Comparison of ENCODE assay signal across 28 cellular contexts in the genomic region with DNA sequence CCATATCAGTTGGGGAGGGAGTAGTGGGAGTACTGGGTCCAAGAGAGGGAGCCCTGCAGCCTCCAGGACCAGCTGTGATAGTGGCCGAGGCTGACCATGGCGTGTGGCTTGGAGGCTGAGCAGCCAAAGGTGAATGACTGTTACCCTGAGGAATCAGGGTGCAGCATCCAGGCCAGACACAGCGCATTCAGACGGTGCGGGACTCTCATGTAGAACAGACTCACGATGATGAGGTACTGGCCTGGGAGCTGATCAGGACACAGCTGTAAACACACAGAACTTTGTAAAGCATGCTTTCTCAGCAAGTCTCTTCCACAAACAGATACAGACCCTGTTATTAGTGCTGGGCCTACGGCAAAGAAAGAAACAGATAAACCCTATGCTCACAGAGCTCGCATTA.
"Had no signal": no experiment of that assay in that cellular context is flagged by ENCODE, and none has a peak within 500 bp of the region (broad histone marks: within the 10 kb centered on the region; RNA-seq: fewer than 3 reads in every experiment).

No MANE protein-coding gene starts in this region.

- H3K4me2 ChIP-seq: neural progenitor cell had no signal

- H3K9me3 Mint-ChIP-seq: endodermal cell; memory B cell; naive thymus-derived CD4-positive, alpha-beta T cell; neural progenitor cell had no signal

- H3K4me1 Mint-ChIP-seq: endodermal cell, neural progenitor cell had no signal

- H3K27ac ChIP-seq: epithelial cell of prostate, gastrocnemius medialis, neural progenitor cell, prostate gland, right atrium auricular region, sigmoid colon, thoracic aorta, tibial nerve, upper lobe of left lung had no signal

- H3K4me3 Mint-ChIP-seq: endodermal cell; memory B cell; mesothelial cell of epicardium; naive thymus-derived CD4-positive, alpha-beta T cell; nephron; neural progenitor cell; stimulated activated memory B cell treated with anti-CD40 and anti-IgM and Interleukin-4, amounts not matched to agents 10 μg/mL and 1 μg/mL and 100 μg/mL, for 72 hours; stimulated activated naive CD8-positive, alpha-beta T cell treated with anti-CD3 and anti-CD28 coated beads, Interleukin-15, Interleukin-2, amounts not matched to agents 100 ng/mL and 50 ng/mL, for 24 hours had no signal

- H2AFZ ChIP-seq: neural progenitor cell had no signal

- H3K4me3 ChIP-seq: gastrocnemius medialis, lung, mucosa of descending colon, neural progenitor cell, prostate gland, right atrium auricular region, sigmoid colon, thoracic aorta, tibial nerve, upper lobe of left lung had no signal

- FAIRE-seq: kidney, urothelium cell line had no signal

- H3K27ac Mint-ChIP-seq: endodermal cell; memory B cell; mesothelial cell of epicardium; nephron; neural progenitor cell; stimulated activated memory B cell treated with anti-CD40 and anti-IgM and Interleukin-4, amounts not matched to agents 10 μg/mL and 1 μg/mL and 100 μg/mL, for 72 hours; stimulated activated naive CD8-positive, alpha-beta T cell treated with anti-CD3 and anti-CD28 coated beads, Interleukin-15, Interleukin-2, amounts not matched to agents 100 ng/mL and 50 ng/mL, for 24 hours had no signal

- H3K9me3 ChIP-seq: gastrocnemius medialis, mucosa of descending colon, prostate gland, right atrium auricular region, sigmoid colon, thoracic aorta, tibial nerve, upper lobe of left lung had no signal

- DNase-seq: effector CD8-positive, alpha-beta T cell; endodermal cell; foreskin fibroblast; gastrocnemius medialis; head of caudate nucleus; kidney; mucosa of descending colon; naive thymus-derived CD4-positive, alpha-beta T cell; nucleus accumbens; stimulated activated CD4-positive, alpha-beta T cell treated with anti-CD3 and anti-CD28 coated beads, Interleukin-2, amount 100 ng/mL, for 24 hours; stimulated activated CD4-positive, alpha-beta T cell treated with anti-CD3 and anti-CD28 coated beads, Interleukin-4, amount 100 ng/mL, for 24 hours; upper lobe of left lung had no signal

- H3K4me1 ChIP-seq: gastrocnemius medialis, neural progenitor cell, prostate gland, right atrium auricular region had no signal

- H3K9ac ChIP-seq: neural progenitor cell had no signal

- H3K36me3 ChIP-seq: gastrocnemius medialis, neural progenitor cell, prostate gland, right atrium auricular region, sigmoid colon, thoracic aorta, tibial nerve, upper lobe of left lung had no signal

- ATAC-seq: esophagus mucosa; gastrocnemius medialis; left lobe of liver; mucosa of descending colon; naive thymus-derived CD4-positive, alpha-beta T cell; stimulated activated memory B cell treated with anti-CD40 and anti-IgM and Interleukin-4, amounts not matched to agents 10 μg/mL and 1 μg/mL and 100 μg/mL, for 72 hours had no signal

- H3K36me3 Mint-ChIP-seq: memory B cell; mesothelial cell of epicardium; neural progenitor cell; stimulated activated memory B cell treated with anti-CD40 and anti-IgM and Interleukin-4, amounts not matched to agents 10 μg/mL and 1 μg/mL and 100 μg/mL, for 72 hours had no signal

- H3K27me3 ChIP-seq: neural progenitor cell, right atrium auricular region, sigmoid colon, tibial nerve, upper lobe of left lung had no signal
